ENCODE assay signal across 8 cellular contexts in genomic region chr1:24289937-24290595, GRCh38. TPM values are rescaled to one million over a fixed set of nuclear protein-coding genes. Genes with fewer than 3 reads are reported as not detected.
A peak's percentile ranks its signal among the peaks of the same experiment; 100 is the strongest.
DNase-seq lines count a peak whose midpoint lies in the region; ATAC-seq and TF ChIP-seq lines count a peak whose summit lies in the region.

No MANE protein-coding gene starts in this region.

- no peak overlapping the region for H3K4me3 Mint-ChIP-seq in progenitor cell of endocrine pancreas (ENCODE audit: low read depth)

- no peak for TF ChIP-seq CTCF in progenitor cell of endocrine pancreas (IDR thresholded peaks at IDR 0.05; ENCODE audit: unreplicated experiment)

- peaks cover 12% of the 10 kb centered on the region for H3K4me1 Mint-ChIP-seq in progenitor cell of endocrine pancreas (ENCODE audit: low read depth)

- peaks cover 16% of the 10 kb centered on the region for H3K27me3 Mint-ChIP-seq in progenitor cell of endocrine pancreas

- H3K9me3 Mint-ChIP-seq in progenitor cell of endocrine pancreas (ENCODE audit: low read depth) = no peaks in the 10 kb centered on the region

- H3K27ac Mint-ChIP-seq in progenitor cell of endocrine pancreas = peak overlapping the region; percentile 15

- ATAC-seq in esophagus mucosa (peak; percentile 66), GM21619 (IDR thresholded peaks at IDR 0.05; ENCODE audit: unreplicated experiment) (no peak)

- no peaks in the 10 kb centered on the region for H3K36me3 Mint-ChIP-seq in progenitor cell of endocrine pancreas (ENCODE audit: insufficient read depth)

- DNase-seq in DMS53 treated with DMSO at 0.1 percent for 48 hours (lab: John Stamatoyannopoulos, UW; ENCODE audit: unreplicated experiment) (peak; percentile 17), NCI-H446 treated with DMSO at 0.1 percent for 48 hours (lab: John Stamatoyannopoulos, UW) (peak; percentile 83), progenitor cell of endocrine pancreas (ENCODE audit: low spot score, unreplicated experiment) (no peak), NOMO-1 treated with dmso at 0.1 percent for 144 hours (lab: John Stamatoyannopoulos, UW; ENCODE audit: unreplicated experiment) (no peak), activated gamma-delta T cell treated with Interleukin-2 at 50 U/mL for 16 hours (no peak)
- DNase-seq in activated naive CD4-positive, alpha-beta T cell treated with anti-CD3 and anti-CD28 coated beads, Interleukin-2, amount 50 U/mL, for 16 hours = no peak

RNA-seq across cellular contexts. Expression of gene GRHL3, which starts 29.1 kb away (rescaled TPM):
- 177 TPM for total RNA-seq in esophagus mucosa
- total RNA-seq in progenitor cell of endocrine pancreas = 4.9 and 5.7 TPM in 2 replicates

Comparison
In these comparisons a context has a peak if more than half of its experiments do, and no peak if none do; other contexts are left out.
1. DNase-seq: peak in DMS53 treated with DMSO at 0.1 percent for 48 hours (single experiment) and NCI-H446 treated with DMSO at 0.1 percent for 48 hours (single experiment); none in progenitor cell of endocrine pancreas (single experiment), NOMO-1 treated with dmso at 0.1 percent for 144 hours (single experiment), activated gamma-delta T cell treated with Interleukin-2 at 50 U/mL for 16 hours (single experiment) and activated naive CD4-positive, alpha-beta T cell treated with anti-CD3 and anti-CD28 coated beads, Interleukin-2, amount 50 U/mL, for 16 hours (single experiment).
2. RNA of gene GRHL3, which starts 29.1 kb away (total RNA-seq): 177 TPM in esophagus mucosa (single experiment); 4.9 to 5.7 TPM in progenitor cell of endocrine pancreas; every median in the first group is over 10 times any median in the second.